Comparison of ENCODE assay signal across 3 cellular contexts in genomic region chr16:57782607-57783055, GRCh38. TPM values are rescaled to one million over a fixed set of nuclear protein-coding genes. Genes with fewer than 3 reads are reported as not detected.
"Had no signal": no experiment of that assay in that cellular context is flagged by ENCODE, and none has a peak within 500 bp of the region (broad histone marks: within the 10 kb centered on the region; RNA-seq: fewer than 3 reads in every experiment).

No MANE protein-coding gene starts in this region.

RNA-seq across cellular contexts. Expression of gene KIFC3, which starts 19.7 kb away (rescaled TPM):
- total RNA-seq: activated CD4-positive, alpha-beta memory T cell treated with anti-CD3 and anti-CD28 coated beads, Interleukin-2, amount 10 ng/mL, durations not matched to agents 7 days and 5 days; T-helper 2 cell treated with Interferon-gamma antibody and Interleukin-4, amounts not matched to agents 100 ng/mL and 5 ng/mL, for 36 hours had no signal
- polyA plus RNA-seq: naive thymus-derived CD4-positive, alpha-beta T cell had no signal
